Comparison of ENCODE assay signal across 15 cellular contexts in genomic region chrX:151871244-151871643, GRCh38. TPM values are rescaled to one million over a fixed set of nuclear protein-coding genes. Genes with fewer than 3 reads are reported as not detected.
A peak's percentile ranks its signal among the peaks of the same experiment; 100 is the strongest.
DNase-seq lines count a peak whose midpoint lies in the region; ATAC-seq and TF ChIP-seq lines count a peak whose summit lies in the region.
"Had no signal": no experiment of that assay in that cellular context is flagged by ENCODE, and none has a peak within 500 bp of the region (broad histone marks: within the 10 kb centered on the region; RNA-seq: fewer than 3 reads in every experiment).

No MANE protein-coding gene starts in this region.

- 0 to 57% methylated on average over 1 to 3 of the region's 3 CpGs for WGBS in body of pancreas, 2 donors

- POLR2A ChIA-PET in AG04450 (lab: Yijun Ruan, JAX) (interaction anchor here (0.8 kb wide), 2 partner anchors 31 to 45 kb away, joined by 3 to 5 read pairs; no protein-coding TSS in a partner anchor), WTC11 (lab: Charles Lee) (no interaction called here)
- POLR2A ChIA-PET in activated CD4-positive, alpha-beta T cell treated with anti-CD3 and anti-CD28 coated beads for 36 hours (lab: Charles Lee) = no interaction called here

- DNase-seq in AG04450 (ENCODE audit: low read depth, low spot score) = peak; percentile 59
- peak; percentile 87 for DNase-seq in HT1080 (ENCODE audit: low read depth)
- peak in 1 of 4 donors; percentile 4 for DNase-seq in body of pancreas
- peak; percentile 42 for DNase-seq in kidney epithelial cell (ENCODE audit: low read depth)
- no peak for DNase-seq in WTC11 (ENCODE audit: low spot score)
- no peak for DNase-seq in activated CD4-positive, alpha-beta T cell treated with anti-CD3 and anti-CD28 coated beads for 36 hours
- DNase-seq: activated T-cell treated with anti-CD3 and anti-CD28 coated beads for 4 hours, caudate nucleus, KBM-7 had no signal

- TF ChIP-seq CTCF in AG04450 (IDR thresholded peaks at IDR 0.05; ENCODE audit: low read depth, low read length) (no peak), body of pancreas (IDR thresholded peaks at IDR 0.05) (no peak), kidney epithelial cell (IDR thresholded peaks at IDR 0.05; ENCODE audit: insufficient read depth, low read length, poor library complexity, severe bottlenecking) (no peak), WTC11 (IDR thresholded peaks at IDR 0.05) (no peak)

- no peak overlapping the region for H3K4me3 ChIP-seq in AG04450 (ENCODE audit: low read depth, low read length)
- H3K4me3 ChIP-seq in body of pancreas = no peak overlapping the region
- H3K4me3 ChIP-seq in kidney epithelial cell (ENCODE audit: low read depth, low read length) = no peak overlapping the region
- H3K4me3 ChIP-seq: thoracic aorta had no signal

- H3K27ac Mint-ChIP-seq in WTC11 = no peak overlapping the region
- H3K27ac Mint-ChIP-seq in activated CD4-positive, alpha-beta T cell treated with anti-CD3 and anti-CD28 coated beads for 36 hours = no peak overlapping the region
- H3K27ac Mint-ChIP-seq: CD14-positive monocyte had no signal

- H3K4me3 Mint-ChIP-seq in WTC11 = no peak overlapping the region
- no peak overlapping the region for H3K4me3 Mint-ChIP-seq in activated CD4-positive, alpha-beta T cell treated with anti-CD3 and anti-CD28 coated beads for 36 hours
- H3K4me3 Mint-ChIP-seq: CD14-positive monocyte had no signal

- H3K36me3 Mint-ChIP-seq in WTC11 = no peaks in the 10 kb centered on the region
- no peaks in the 10 kb centered on the region for H3K36me3 Mint-ChIP-seq in activated CD4-positive, alpha-beta T cell treated with anti-CD3 and anti-CD28 coated beads for 36 hours (ENCODE audit: low read depth)
- H3K36me3 Mint-ChIP-seq: CD14-positive monocyte had no signal

- H3K27ac ChIP-seq in AG04450 (ENCODE audit: low read depth, low read length) = peak overlapping the region; percentile 95
- no peak overlapping the region for H3K27ac ChIP-seq in body of pancreas
- H3K27ac ChIP-seq: thoracic aorta had no signal

- H3K4me1 ChIP-seq in body of pancreas = no peaks in the 10 kb centered on the region

- H3K9me3 ChIP-seq in AG04450 (ENCODE audit: control insufficient read depth, insufficient read depth, low read length) (no peaks in the 10 kb centered on the region), body of pancreas (no peaks in the 10 kb centered on the region)
- H3K9me3 ChIP-seq: thoracic aorta had no signal

- H3K9me3 Mint-ChIP-seq in WTC11 = peaks cover 5% of the 10 kb centered on the region
- peaks cover 2% of the 10 kb centered on the region for H3K9me3 Mint-ChIP-seq in activated CD4-positive, alpha-beta T cell treated with anti-CD3 and anti-CD28 coated beads for 36 hours (ENCODE audit: low read depth)

- no peak for TF ChIP-seq POLR2A in body of pancreas (IDR thresholded peaks at IDR 0.05)

- H3K27me3 Mint-ChIP-seq in WTC11 (ENCODE audit: low read depth) = no peaks in the 10 kb centered on the region; the same call in 1 of the 2 replicates
- H3K27me3 Mint-ChIP-seq in activated CD4-positive, alpha-beta T cell treated with anti-CD3 and anti-CD28 coated beads for 36 hours = no peaks in the 10 kb centered on the region

- no peaks in the 10 kb centered on the region for H3K4me1 Mint-ChIP-seq in WTC11
- no peaks in the 10 kb centered on the region for H3K4me1 Mint-ChIP-seq in activated CD4-positive, alpha-beta T cell treated with anti-CD3 and anti-CD28 coated beads for 36 hours
- H3K4me1 Mint-ChIP-seq: CD14-positive monocyte had no signal

- H3K27me3 ChIP-seq in AG04450 (ENCODE audit: control insufficient read depth, insufficient read depth, low read length) (no peaks in the 10 kb centered on the region), body of pancreas (no peaks in the 10 kb centered on the region), kidney epithelial cell (ENCODE audit: control insufficient read depth, insufficient read depth, low read length) (no peaks in the 10 kb centered on the region)

- no peaks in the 10 kb centered on the region for H3K36me3 ChIP-seq in body of pancreas (replicated peaks in 1 of 2; ENCODE audit: insufficient read depth in 1 of 2, low read depth in 2 of 2)
- H3K36me3 ChIP-seq in kidney epithelial cell (ENCODE audit: control insufficient read depth, insufficient read depth, low read length) = no peaks in the 10 kb centered on the region
- H3K36me3 ChIP-seq: thoracic aorta had no signal

- CTCF ChIA-PET in AG04450 (lab: Charles Lee) (interaction anchor here (0.6 to 1.5 kb wide), 3 partner anchors 32 to 947 kb away, joined by 3 to 6 read pairs (median 4); no protein-coding TSS in a partner anchor), WTC11 (lab: Charles Lee) (no interaction called here)
- CTCF ChIA-PET in activated CD4-positive, alpha-beta T cell treated with anti-CD3 and anti-CD28 coated beads for 36 hours (lab: Charles Lee) = no interaction called here

- ATAC-seq in body of pancreas = peak; percentile 18
- ATAC-seq in WTC11 = no peak
- no peak for ATAC-seq in GM21526 (IDR thresholded peaks at IDR 0.05; ENCODE audit: low FRiP score, unreplicated experiment)
- ATAC-seq in GM21825 (IDR thresholded peaks at IDR 0.05; ENCODE audit: unreplicated experiment) = no peak
- no peak for ATAC-seq in activated CD4-positive, alpha-beta T cell treated with anti-CD3 and anti-CD28 coated beads for 36 hours

- intact Hi-C loops in body of pancreas (cut with DNase I) = no loop called here
- intact Hi-C loops in activated CD4-positive, alpha-beta T cell treated with anti-CD3 and anti-CD28 coated beads for 36 hours (cut with DNase I, micrococcal nuclease) = no loop called here

TF ChIP-seq in WTC11, 78 proteins besides CTCF, POLR2A, EP300 and RAD21 (continues in another document):
- TF ChIP-seq ZNF512 (CRISPR knock-in tag; IDR thresholded peaks at IDR 0.05; ENCODE audit: borderline replicate concordance) = no peak
- no peak for TF ChIP-seq GRHL2 (CRISPR knock-in tag; IDR thresholded peaks at IDR 0.05; ENCODE audit: insufficient replicate concordance, severe bottlenecking)
- TF ChIP-seq PREB (CRISPR knock-in tag; IDR thresholded peaks at IDR 0.05; ENCODE audit: borderline replicate concordance) = no peak
- TF ChIP-seq ZNF232 (CRISPR knock-in tag; IDR thresholded peaks at IDR 0.05) = no peak
- TF ChIP-seq JAZF1 (CRISPR knock-in tag; IDR thresholded peaks at IDR 0.05) = no peak
- TF ChIP-seq TEAD4 (CRISPR knock-in tag; IDR thresholded peaks at IDR 0.05) = no peak
- no peak for TF ChIP-seq ZNF425 (CRISPR knock-in tag; conservative IDR thresholded peaks at IDR 0.05)
- TF ChIP-seq NFE2L1 (CRISPR knock-in tag; IDR thresholded peaks at IDR 0.05) = no peak
- TF ChIP-seq NR3C1 (CRISPR knock-in tag; conservative IDR thresholded peaks at IDR 0.05; ENCODE audit: low read depth) = no peak
- TF ChIP-seq ZNF219 (CRISPR knock-in tag; IDR thresholded peaks at IDR 0.05; ENCODE audit: borderline replicate concordance) = no peak

RNA-seq across cellular contexts. Expression of gene MAGEA4, which starts 41.4 kb away (rescaled TPM):
- polyA plus RNA-seq in AG04450 (2011; rRNA removed) = not detected in 2 replicates
- not detected in 2 replicates for polyA minus RNA-seq in AG04450 (2011; rRNA and poly(A)+ RNA removed)
- not detected in 2 replicates for total RNA-seq in HT1080 (2014; rRNA removed; shearing (Covaris generic))
- 0.12 TPM in 1 of 2 replicates, not detected in the other for polyA plus RNA-seq in HT1080 (2015; cell fraction: cytosol; rRNA removed)
- polyA plus RNA-seq in HT1080 (2015; cell fraction: nucleus; rRNA removed) = not detected in 2 replicates
- total RNA-seq in body of pancreas (not detected), kidney epithelial cell (not detected in 2 replicates), WTC11 (2021) (3.2 to 11.4 TPM (median 11.3 TPM) in 3 replicates)
- total RNA-seq in activated CD4-positive, alpha-beta T cell treated with anti-CD3 and anti-CD28 coated beads for 36 hours = not detected
- total RNA-seq: glomerular endothelial cell, pulmonary artery endothelial cell, thoracic aorta had no signal
- polyA plus RNA-seq: CD14-positive monocyte had no signal

Comparison
In these comparisons a context has a peak if more than half of its experiments do, and no peak if none do; other contexts are left out.
1. DNase-seq: peak in AG04450 (single experiment), HT1080 (single experiment) and kidney epithelial cell (single experiment); none in WTC11 (single experiment) and activated CD4-positive, alpha-beta T cell treated with anti-CD3 and anti-CD28 coated beads for 36 hours (single experiment).